Comparison of ENCODE assay signal across 1 cellular context in genomic region chr10:6607778-6608177, GRCh38.
TF ChIP-seq lines count a peak whose summit lies in the region.

No MANE protein-coding gene starts in this region.

TF ChIP-seq in SK-N-SH treated with all-trans-retinoic acid at 6 μM for 48 hours, 23 proteins besides CTCF, POLR2A, EP300 and RAD21:
- TF ChIP-seq TCF4 (CRISPR knock-in tag; IDR thresholded peaks at IDR 0.05; ENCODE audit: borderline replicate concordance) (no peak), ZNF70 (CRISPR knock-in tag; IDR thresholded peaks at IDR 0.05) (no peak), PATZ1 (CRISPR knock-in tag; IDR thresholded peaks at IDR 0.05; ENCODE audit: borderline replicate concordance) (no peak), OSR1 (CRISPR knock-in tag; IDR thresholded peaks at IDR 0.05) (no peak), ZFP30 (CRISPR knock-in tag; IDR thresholded peaks at IDR 0.05) (no peak), ISL1 (CRISPR knock-in tag; IDR thresholded peaks at IDR 0.05) (no peak), TSHZ2 (CRISPR knock-in tag; IDR thresholded peaks at IDR 0.05) (no peak), ZNF565 (CRISPR knock-in tag; conservative IDR thresholded peaks at IDR 0.05; ENCODE audit: low read depth) (no peak)
TF ChIP-seq in SK-N-SH treated with all-trans-retinoic acid at 6 μM for 48 hours: peak in this region for 0.
